8 cellular contexts compared by ENCODE assay signal in the genomic region with DNA sequence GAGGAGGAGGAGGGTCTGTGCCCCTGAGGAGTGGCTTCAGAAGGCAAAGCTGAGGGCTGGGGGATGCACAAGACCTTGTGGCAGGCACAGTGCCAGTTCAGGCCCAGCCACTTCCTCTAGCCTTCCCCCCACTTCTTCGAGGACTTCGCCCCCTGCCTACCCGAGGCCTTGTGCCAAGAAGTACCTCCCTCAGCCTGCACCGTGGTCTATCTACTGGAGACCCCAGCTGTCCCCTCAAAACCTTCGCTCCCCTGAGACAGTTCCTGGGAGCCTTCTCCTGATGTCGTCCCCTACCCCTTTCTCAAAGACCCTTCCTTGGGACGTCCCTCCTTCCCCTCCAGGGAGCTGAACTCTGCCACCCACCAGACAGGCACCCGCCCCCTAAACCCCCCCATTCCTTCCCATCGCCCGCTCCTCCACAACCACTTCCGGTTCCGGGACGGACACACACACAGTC. TPM values are rescaled to one million over a fixed set of nuclear protein-coding genes. Genes with fewer than 3 reads are reported as not detected.
A peak's percentile ranks its signal among the peaks of the same experiment; 100 is the strongest.
DNase-seq lines count a peak whose midpoint lies in the region; ATAC-seq and TF ChIP-seq lines count a peak whose summit lies in the region.

No MANE protein-coding gene starts in this region.

- peak overlapping the region; percentile 92 for H3K27ac ChIP-seq in SJSA1
- H3K27ac ChIP-seq in colonic mucosa, result peak overlapping the region; percentile 96
- peak overlapping the region; percentile 87 for H3K27ac ChIP-seq in subcutaneous abdominal adipose tissue (ENCODE audit: low read depth, low read length)

- H3K9me3 ChIP-seq in SJSA1 (replicated peaks) (no peaks in the 10 kb centered on the region), colonic mucosa (no peaks in the 10 kb centered on the region), subcutaneous abdominal adipose tissue (ENCODE audit: control insufficient read depth in 5 of 5, low read length in 5 of 5) (no peaks in the 10 kb centered on the region)

- H3K9ac ChIP-seq in colonic mucosa (ENCODE audit: low read depth in 2 of 2, low read length in 2 of 2) (peak overlapping the region; percentile 85 to 92), subcutaneous abdominal adipose tissue (ENCODE audit: low read length in 5 of 5) (peak overlapping the region; percentile 79 to 98 (median 93))

- H3K4me3 ChIP-seq in GM06990 (replicated peaks; ENCODE audit: low read depth, low read length), result peak overlapping the region; percentile 98
- peak overlapping the region; percentile 74 for H3K4me3 ChIP-seq in SJSA1
- peak overlapping the region; percentile 79 for H3K4me3 ChIP-seq in colonic mucosa
- peak overlapping the region; percentile 85 to 97 (median 93) for H3K4me3 ChIP-seq in subcutaneous abdominal adipose tissue (ENCODE audit: low read depth in 1 of 5, low read length in 5 of 5)

- intact Hi-C loops in colonic mucosa (cut with DNase I), result loop anchor here (5.0 kb wide), 1 partner anchor 71 kb away; no protein-coding TSS in a partner anchor

- ATAC-seq in HG02642 (IDR thresholded peaks at IDR 0.05; ENCODE audit: poor library complexity, unreplicated experiment) (peak; percentile 5), HG02588 (IDR thresholded peaks at IDR 0.05; ENCODE audit: unreplicated experiment) (no peak), HG03342 (IDR thresholded peaks at IDR 0.05; ENCODE audit: unreplicated experiment) (no peak)

- TF ChIP-seq CTCF in GM06990 (IDR thresholded peaks at IDR 0.05; ENCODE audit: insufficient read depth, low read length, poor library complexity, severe bottlenecking) (no peak), colonic mucosa (IDR thresholded peaks at IDR 0.05) (no peak)

- DNase-seq in GM06990 (ENCODE audit: extremely low read depth, insufficient read length) (no peak), SJSA1 (ENCODE audit: low read depth in 1 of 2, low spot score in 2 of 2) (no peak), colonic mucosa (peak; percentile 84), medulla oblongata (ENCODE audit: extremely low spot score) (peak; percentile 95)

- H3K4me1 ChIP-seq in SJSA1 (replicated peaks) (peaks cover 31% of the 10 kb centered on the region), colonic mucosa (peaks cover 8% of the 10 kb centered on the region), subcutaneous abdominal adipose tissue (ENCODE audit: control insufficient read depth in 5 of 5, insufficient read depth in 5 of 5, low read length in 5 of 5) (peaks cover 5 to 37% (median 29%) of the 10 kb centered on the region in 5 donors)

- H3K36me3 ChIP-seq in GM06990 (ENCODE audit: control insufficient read depth, insufficient read depth, low read length), result no peaks in the 10 kb centered on the region; the same call in 1 of the 2 replicates
- H3K36me3 ChIP-seq in SJSA1, result peaks cover 29% of the 10 kb centered on the region
- H3K36me3 ChIP-seq in colonic mucosa, result no peaks in the 10 kb centered on the region
- H3K36me3 ChIP-seq in subcutaneous abdominal adipose tissue (ENCODE audit: control insufficient read depth in 5 of 5, insufficient read depth in 5 of 5, low read length in 5 of 5), result peaks cover 0 to 12% (median 0%) of the 10 kb centered on the region in 5 donors

- H3K27me3 ChIP-seq in GM06990 (replicated peaks; ENCODE audit: control insufficient read depth, insufficient read depth, low read length), result no peaks in the 10 kb centered on the region
- no peaks in the 10 kb centered on the region for H3K27me3 ChIP-seq in SJSA1 (replicated peaks)
- H3K27me3 ChIP-seq in colonic mucosa, result no peaks in the 10 kb centered on the region
- H3K27me3 ChIP-seq in subcutaneous abdominal adipose tissue (ENCODE audit: control insufficient read depth in 5 of 5, insufficient read depth in 4 of 5, low read length in 5 of 5), result peaks cover 0 to 4% (median 0%) of the 10 kb centered on the region in 5 donors

RNA-seq across cellular contexts. Expression of gene ZNF384, which starts 0.6 kb away (rescaled TPM):
- total RNA-seq in SJSA1 (2014; rRNA removed; shearing (Covaris generic)), result 19.5 and 20.0 TPM in 2 replicates
- 10 to 100 TPM; 50.0 to 53.6 TPM for total RNA-seq in colonic mucosa

RNA-seq across cellular contexts. Expression of gene PIANP, which starts 12.0 kb away (rescaled TPM):
- total RNA-seq in SJSA1 (2014; rRNA removed; shearing (Covaris generic)), result not detected in 2 replicates
- total RNA-seq in colonic mucosa, result 1 to 10 TPM in 1 of 2 donors, under 1 TPM in 1; 0.44 to 1.2 TPM

RNA-seq across cellular contexts. Expression of gene ING4, which starts 25.7 kb away (rescaled TPM):
- 34.8 and 41.0 TPM in 2 replicates for total RNA-seq in SJSA1 (2014; rRNA removed; shearing (Covaris generic))
- 10 to 100 TPM; 20.0 to 33.8 TPM for total RNA-seq in colonic mucosa

RNA-seq across cellular contexts. Expression of gene COPS7A, which starts 35.3 kb away (rescaled TPM):
- total RNA-seq in SJSA1 (2014; rRNA removed; shearing (Covaris generic)), result 80.2 and 82.4 TPM in 2 replicates
- total RNA-seq in colonic mucosa, result 10 to 100 TPM; 33.3 to 47.6 TPM

RNA-seq across cellular contexts. Expression of gene ACRBP, which starts 41.3 kb away (rescaled TPM):
- not detected in 2 replicates for total RNA-seq in SJSA1 (2014; rRNA removed; shearing (Covaris generic))
- total RNA-seq in colonic mucosa, result 1 to 10 TPM; 1.6 to 1.9 TPM

Comparison
In these comparisons a context has a peak if more than half of its experiments do, and no peak if none do; other contexts are left out.
1. DNase-seq: peak in colonic mucosa (single experiment) and medulla oblongata (single experiment); none in GM06990 (single experiment) and SJSA1 (0 of 2).
2. Peak in every context shown above with its lines, with median percentiles within 50 percentile points of each other: H3K4me3 ChIP-seq and H3K27ac ChIP-seq.